8 cellular contexts compared by ENCODE assay signal in the genomic region with DNA sequence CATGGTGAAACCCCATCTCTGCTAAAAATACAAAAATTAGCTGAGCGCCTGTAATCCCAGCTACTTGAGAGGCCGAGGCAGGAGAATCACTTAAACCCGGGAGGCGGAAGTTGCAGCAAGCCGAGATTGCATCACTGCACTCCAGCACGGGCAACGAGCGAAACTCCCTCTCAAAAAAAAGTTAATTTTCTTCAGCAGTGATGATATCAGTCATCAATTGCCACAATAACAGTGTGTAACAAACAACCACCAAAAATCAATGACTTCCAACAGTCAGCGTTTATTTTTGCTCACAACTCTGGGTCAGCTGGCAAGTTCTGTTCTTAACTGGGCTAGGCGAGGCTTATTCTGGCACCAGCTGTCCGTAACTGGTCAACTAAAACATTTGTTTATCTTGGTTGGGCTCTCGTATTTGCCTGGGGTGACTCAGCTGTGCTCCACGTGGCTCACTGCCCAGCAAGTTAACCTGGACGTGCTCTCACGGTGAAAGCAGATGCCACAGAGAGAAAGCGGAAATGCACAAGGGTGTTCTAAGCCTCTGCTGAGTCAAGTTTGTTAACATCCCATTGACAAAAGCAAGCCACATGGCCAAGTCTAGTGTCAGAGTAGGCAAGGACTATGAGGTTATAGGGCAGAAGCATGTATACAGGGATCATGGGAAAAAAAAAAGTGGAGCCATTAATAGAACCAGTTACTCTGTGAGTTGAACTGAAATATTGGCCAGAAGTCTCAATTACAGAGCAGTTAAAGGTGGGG. TPM values are rescaled to one million over a fixed set of nuclear protein-coding genes. Genes with fewer than 3 reads are reported as not detected.
DNase-seq lines count a peak whose midpoint lies in the region; ATAC-seq and TF ChIP-seq lines count a peak whose summit lies in the region.

No MANE protein-coding gene starts in this region.

- no peaks in the 10 kb centered on the region for H3K36me3 ChIP-seq in ACC112 (ENCODE audit: insufficient read depth, low read length)
- H3K36me3 ChIP-seq in osteoblast (ENCODE audit: insufficient read depth, low read length): no peaks in the 10 kb centered on the region

- H3K4me1 ChIP-seq in ACC112 (ENCODE audit: control insufficient read depth, insufficient read depth, low read length, unreplicated experiment) (peaks cover 15% of the 10 kb centered on the region), osteoblast (ENCODE audit: insufficient read depth, low read length) (peaks cover 15% of the 10 kb centered on the region)

- ATAC-seq in GM18909 (IDR thresholded peaks at IDR 0.05; ENCODE audit: poor library complexity, unreplicated experiment) (no peak), GM19023 (IDR thresholded peaks at IDR 0.05; ENCODE audit: unreplicated experiment) (no peak)

- H3K79me2 ChIP-seq in ACC112 (ENCODE audit: control insufficient read depth, insufficient read depth, low read length, unreplicated experiment) (no peaks in the 10 kb centered on the region), osteoblast (ENCODE audit: insufficient read depth, low read length) (no peaks in the 10 kb centered on the region)

- H3K27ac ChIP-seq in ACC112 (ENCODE audit: low read depth, low read length) (peak overlapping the region; percentile 95), osteoblast (ENCODE audit: low read depth, low read length) (peak overlapping the region; percentile 69)

- peak overlapping the region; percentile 70 for H3K4me2 ChIP-seq in osteoblast (ENCODE audit: insufficient read depth, low read length)

- no peaks in the 10 kb centered on the region for H4K20me1 ChIP-seq in osteoblast (ENCODE audit: insufficient read depth, low read length)

- DNase-seq in HUDEP-2 (lab: John Stamatoyannopoulos, UW; ENCODE audit: unreplicated experiment in 76 of 76) (peak in 52 of 76 experiments; percentile 2 to 85 (median 50)), SHP77 (lab: John Stamatoyannopoulos, UW) (peak; percentile 97 to 98), fibroblast of the aortic adventitia (ENCODE audit: low read depth) (peak; percentile 97), osteoblast (ENCODE audit: insufficient read length, low spot score, missing footprints) (peak; percentile 95), KG1 (lab: John Stamatoyannopoulos, UW) (no peak)

- H3K4me3 ChIP-seq in ACC112 (ENCODE audit: low read depth, low read length) (peak overlapping the region; percentile 51; the same call in 1 of the 2 replicates), fibroblast of the aortic adventitia (ENCODE audit: low read depth, low read length) (peak overlapping the region; percentile 10), osteoblast (ENCODE audit: insufficient read depth, low read length) (peak overlapping the region; percentile 31)

- no peaks in the 10 kb centered on the region for H3K9me3 ChIP-seq in osteoblast (ENCODE audit: low read depth, low read length)

- TF ChIP-seq CTCF in fibroblast of the aortic adventitia (IDR thresholded peaks at IDR 0.05; ENCODE audit: insufficient read depth, low read length) (no peak), osteoblast (IDR thresholded peaks at IDR 0.05; ENCODE audit: extremely low read depth, low read depth, low read length) (no peak)

- H3K27me3 ChIP-seq in ACC112 (ENCODE audit: insufficient read depth, low read length) (no peaks in the 10 kb centered on the region), osteoblast (ENCODE audit: insufficient read depth, low read length) (peaks cover 3% of the 10 kb centered on the region)

- no peak overlapping the region for H2AFZ ChIP-seq in ACC112 (ENCODE audit: low read length, unreplicated experiment)
- peak overlapping the region; percentile 36 for H2AFZ ChIP-seq in osteoblast (ENCODE audit: low read length)

RNA-seq across cellular contexts. Expression of gene LHFPL7, which starts 52.1 kb away (rescaled TPM):
- total RNA-seq in fibroblast of the aortic adventitia (ENCODE audit: low replicate concordance) (not detected in 2 replicates), osteoblast (not detected in 2 replicates)

RNA-seq across cellular contexts. Expression of gene KIAA1671, which starts 58.1 kb away (rescaled TPM):
- 4.6 and 10.7 TPM in 2 replicates for total RNA-seq in fibroblast of the aortic adventitia (ENCODE audit: low replicate concordance)
- 16.6 and 18.3 TPM in 2 replicates for total RNA-seq in osteoblast
